ENCODE assay signal across 1 cellular context in the genomic region with DNA sequence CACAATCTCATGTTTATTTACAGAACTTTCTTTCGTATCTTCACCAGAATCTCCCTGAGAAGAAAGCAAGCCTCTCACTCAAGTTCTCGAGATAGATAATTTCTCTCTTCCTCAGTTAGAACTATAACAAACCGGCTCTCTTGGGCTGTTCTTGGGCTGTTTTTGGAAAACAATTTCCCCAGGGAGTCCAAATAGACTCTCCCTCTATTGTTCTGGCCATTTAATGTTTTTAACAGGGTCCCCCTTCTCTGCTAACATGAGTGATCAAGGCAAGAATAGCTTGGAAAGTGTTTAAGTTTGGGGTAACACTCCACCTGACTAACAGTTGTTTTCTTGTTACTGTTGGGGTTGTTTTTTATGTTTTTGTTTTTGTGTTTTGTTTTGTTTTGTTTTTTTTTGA.
TF ChIP-seq lines count a peak whose summit lies in the region.

No MANE protein-coding gene starts in this region.

TF ChIP-seq in SK-N-SH, 30 proteins besides CTCF, POLR2A, EP300 and RAD21 (continued from another document):
- TF ChIP-seq, protein P1, sequence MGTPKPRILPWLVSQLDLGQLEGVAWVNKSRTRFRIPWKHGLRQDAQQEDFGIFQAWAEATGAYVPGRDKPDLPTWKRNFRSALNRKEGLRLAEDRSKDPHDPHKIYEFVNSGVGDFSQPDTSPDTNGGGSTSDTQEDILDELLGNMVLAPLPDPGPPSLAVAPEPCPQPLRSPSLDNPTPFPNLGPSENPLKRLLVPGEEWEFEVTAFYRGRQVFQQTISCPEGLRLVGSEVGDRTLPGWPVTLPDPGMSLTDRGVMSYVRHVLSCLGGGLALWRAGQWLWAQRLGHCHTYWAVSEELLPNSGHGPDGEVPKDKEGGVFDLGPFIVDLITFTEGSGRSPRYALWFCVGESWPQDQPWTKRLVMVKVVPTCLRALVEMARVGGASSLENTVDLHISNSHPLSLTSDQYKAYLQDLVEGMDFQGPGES (IDR thresholded peaks at IDR 0.05; ENCODE audit: low read depth, low read length): no peak
- TF ChIP-seq SMC3 (IDR thresholded peaks at IDR 0.05; ENCODE audit: low read depth, low read length): no peak
- no peak for TF ChIP-seq FOSL2 (IDR thresholded peaks at IDR 0.05; ENCODE audit: borderline replicate concordance, low read depth)
